1 cellular context compared by ENCODE assay signal in genomic region chr4:2390780-2391490, GRCh38.
TF ChIP-seq lines count a peak whose summit lies in the region.

No MANE protein-coding gene starts in this region.

TF ChIP-seq in IMR-90, 13 proteins besides CTCF, POLR2A, EP300 and RAD21 (continued from another document):
- no peak for TF ChIP-seq USF2 (IDR thresholded peaks at IDR 0.05; ENCODE audit: low read depth, low read length)
- TF ChIP-seq BHLHE40 (IDR thresholded peaks at IDR 0.05; ENCODE audit: low read depth, low read length): no peak
